In the genomic region with DNA sequence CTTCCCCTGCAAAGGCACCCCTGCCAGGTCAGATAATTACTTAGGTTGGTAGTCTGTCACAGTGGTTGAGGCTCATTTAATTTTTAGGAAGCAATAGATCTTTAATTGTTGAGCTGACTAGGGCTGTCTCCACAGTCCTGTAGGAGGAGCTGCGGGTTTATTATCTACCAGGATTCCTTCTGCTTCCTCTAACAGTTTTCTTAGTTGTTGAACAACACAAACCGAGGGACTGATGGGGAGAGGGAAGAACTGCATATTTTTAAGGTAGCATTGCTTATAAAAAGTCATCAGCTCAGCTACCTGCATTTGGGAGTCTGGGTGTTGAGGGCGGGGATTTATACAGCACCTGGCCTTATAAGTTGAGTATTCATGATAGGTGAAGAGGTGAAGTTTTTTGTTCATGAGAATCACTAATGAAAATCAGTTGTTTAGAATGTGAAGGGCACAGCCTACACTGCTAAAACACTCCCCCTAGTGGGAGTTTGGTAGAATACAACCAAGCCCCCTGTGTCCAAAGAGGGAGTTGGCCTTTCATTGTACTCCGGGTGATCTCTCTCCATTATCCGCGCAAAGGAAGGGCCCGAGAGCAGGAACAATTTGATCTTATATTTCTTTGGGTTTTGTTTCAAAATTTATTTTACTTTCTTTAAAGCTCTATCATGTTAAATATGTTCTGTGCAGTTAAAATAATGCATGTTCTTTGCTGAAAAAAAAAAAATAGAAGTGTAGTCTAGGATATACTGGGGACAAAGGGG, we compare ENCODE assay signal across 8 cellular contexts.
A peak's percentile ranks its signal among the peaks of the same experiment; 100 is the strongest.
DNase-seq lines count a peak whose midpoint lies in the region; ATAC-seq, FAIRE-seq and TF ChIP-seq lines count a peak whose summit lies in the region.

No MANE protein-coding gene starts in this region.

- H4K20me1 ChIP-seq in endothelial cell of umbilical vein (replicated peaks; ENCODE audit: control insufficient read depth, extremely low read depth, insufficient read depth, low read length): peaks cover 2% of the 10 kb centered on the region

- H3K4me3 Mint-ChIP-seq in Calu3 (ENCODE audit: low read depth, unreplicated experiment) (peak overlapping the region; percentile 11), WTC11 (no peak overlapping the region; the same call in 1 of the 2 replicates)

- peaks cover 7 to 41% of the 10 kb centered on the region in 2 experiments for H3K36me3 ChIP-seq in endothelial cell of umbilical vein (ENCODE audit: control insufficient read depth in 2 of 2, extremely low read depth in 1 of 2, insufficient read depth in 2 of 2, low read length in 2 of 2)
- peaks cover 21 to 30% of the 10 kb centered on the region in 2 donors for H3K36me3 ChIP-seq in thyroid gland

- TF ChIP-seq POLR2A in H54 (IDR thresholded peaks at IDR 0.05; ENCODE audit: low read depth, low read length): no peak
- TF ChIP-seq POLR2A in endothelial cell of umbilical vein (IDR thresholded peaks at IDR 0.05; ENCODE audit: low read depth, low read length): no peak
- no peak for TF ChIP-seq POLR2A in thyroid gland (IDR thresholded peaks at IDR 0.05)

- H3K9me3 Mint-ChIP-seq in Calu3 (ENCODE audit: low read depth, unreplicated experiment) (no peaks in the 10 kb centered on the region), WTC11 (no peaks in the 10 kb centered on the region)

- DNase-seq in Calu3 (peak; percentile 50), H54 (ENCODE audit: insufficient read length, low spot score) (peak; percentile 49), NCI-H2171 (lab: John Stamatoyannopoulos, UW) (peak; percentile 40), WTC11 (ENCODE audit: low spot score) (peak; percentile 57), endothelial cell of umbilical vein (ENCODE audit: low read depth, low spot score) (peak; percentile 69), midbrain (lab: John Stamatoyannopoulos, UW) (peak; percentile 68), thyroid gland (peak; percentile 34 to 38)

- WGBS in thyroid gland, 2 donors: 9 to 12% methylated on average over 7 of the region's 7 CpGs

- CTCF ChIA-PET in Calu3 (lab: Charles Lee) (interaction anchor here (0.8 to 1.6 kb wide), 3 partner anchors 519 to 531 kb away, joined by 3 to 6 read pairs (median 5); no protein-coding TSS in a partner anchor), WTC11 (lab: Charles Lee) (interaction anchor here (0.6 to 2.1 kb wide), 11 partner anchors 11 to 569 kb away, joined by 3 to 6 read pairs (median 4); no protein-coding TSS in a partner anchor), endothelial cell of umbilical vein (lab: Charles Lee) (interaction anchor here (0.6 to 4.9 kb wide), 17 partner anchors 8 to 566 kb away, joined by 3 to 46 read pairs (median 4); no protein-coding TSS in a partner anchor)

- TF ChIP-seq CTCF in Calu3 (IDR thresholded peaks at IDR 0.05; ENCODE audit: unreplicated experiment): peak; percentile 66
- TF ChIP-seq CTCF in WTC11 (IDR thresholded peaks at IDR 0.05): peak; percentile 78
- peak; percentile 81 to 86 for TF ChIP-seq CTCF in endothelial cell of umbilical vein (IDR thresholded peaks at IDR 0.05; ENCODE audit: extremely low read depth in 1 of 2, insufficient read depth in 1 of 2, low read depth in 1 of 2, low read length in 2 of 2)
- TF ChIP-seq CTCF in thyroid gland (IDR thresholded peaks at IDR 0.05): peak; percentile 80 to 93 (median 87)

- H3K4me1 Mint-ChIP-seq in Calu3 (ENCODE audit: low read depth, unreplicated experiment): peaks cover 46% of the 10 kb centered on the region
- peaks cover 40% of the 10 kb centered on the region for H3K4me1 Mint-ChIP-seq in WTC11

- intact Hi-C loops in Calu3 (cut with micrococcal nuclease; ENCODE audit: unreplicated experiment) (loop anchor here (5.0 to 10.0 kb wide), 5 partner anchors 99 to 566 kb away; no protein-coding TSS in a partner anchor), endothelial cell of umbilical vein (cut with micrococcal nuclease) (loop anchor here (1.0 to 2.0 kb wide), 10 partner anchors 136 to 686 kb away; a partner anchor contains a TSS), thyroid gland (cut with DNase I) (loop anchor here (10.0 kb wide), 2 partner anchors 519 to 559 kb away; no protein-coding TSS in a partner anchor)

- BruUV-seq in Calu3 (replicated peaks; lab: Mats Ljungman, UMichigan) (no TSS peak), endothelial cell of umbilical vein (replicated peaks; lab: Mats Ljungman, UMichigan) (no TSS peak)

- POLR2A ChIA-PET in WTC11 (lab: Charles Lee): no interaction called here
- POLR2A ChIA-PET in endothelial cell of umbilical vein (lab: Charles Lee): no interaction called here

- H2AFZ ChIP-seq in endothelial cell of umbilical vein (ENCODE audit: low read depth, low read length): no peak overlapping the region

- no peaks in the 10 kb centered on the region for H3K27me3 ChIP-seq in endothelial cell of umbilical vein (ENCODE audit: control insufficient read depth in 2 of 2, insufficient read depth in 2 of 2, low read length in 2 of 2)
- no peaks in the 10 kb centered on the region for H3K27me3 ChIP-seq in thyroid gland

- H3K4me2 ChIP-seq in endothelial cell of umbilical vein (ENCODE audit: insufficient read depth, low read length): no peak overlapping the region

- ATAC-seq in WTC11 (peak; percentile 54), HG03095 (IDR thresholded peaks at IDR 0.05; ENCODE audit: unreplicated experiment) (no peak)

- H3K4me3 ChIP-seq in endothelial cell of umbilical vein (replicated peaks in 1 of 3; ENCODE audit: insufficient read depth in 1 of 3, low read depth in 1 of 3, low read length in 3 of 3) (no peak overlapping the region), thyroid gland (replicated peaks in 1 of 3) (no peak overlapping the region)

- H3K9me3 ChIP-seq in endothelial cell of umbilical vein (replicated peaks; ENCODE audit: control insufficient read depth, insufficient read depth, low read length) (no peaks in the 10 kb centered on the region), thyroid gland (no peaks in the 10 kb centered on the region)

- H3K36me3 Mint-ChIP-seq in Calu3 (ENCODE audit: insufficient read depth, unreplicated experiment) (peaks cover 33% of the 10 kb centered on the region), WTC11 (peaks cover 11% of the 10 kb centered on the region)

- peaks cover 3% of the 10 kb centered on the region for H3K79me2 ChIP-seq in endothelial cell of umbilical vein (ENCODE audit: control insufficient read depth, insufficient read depth, low read length)

- H3K4me1 ChIP-seq in endothelial cell of umbilical vein (ENCODE audit: control insufficient read depth, extremely low read depth, insufficient read depth, low read length): no peaks in the 10 kb centered on the region
- H3K4me1 ChIP-seq in thyroid gland: peaks cover 13 to 32% of the 10 kb centered on the region in 2 donors

- H3K27me3 Mint-ChIP-seq in Calu3 (ENCODE audit: unreplicated experiment) (no peaks in the 10 kb centered on the region), WTC11 (ENCODE audit: low read depth) (no peaks in the 10 kb centered on the region)

- H3K27ac ChIP-seq in endothelial cell of umbilical vein (ENCODE audit: insufficient read depth, low read depth, low read length) (no peak overlapping the region), thyroid gland (peak overlapping the region; percentile 20 to 72 (median 71))

- H3K9me1 ChIP-seq in endothelial cell of umbilical vein (replicated peaks; ENCODE audit: control insufficient read depth, extremely low read depth, insufficient read depth, low read length): no peaks in the 10 kb centered on the region

- FAIRE-seq in H54 (lab: Jason Lieb, UNC): no peak
- FAIRE-seq in endothelial cell of umbilical vein (lab: Jason Lieb, UNC): peak; percentile 81

- H3K27ac Mint-ChIP-seq in Calu3 (ENCODE audit: unreplicated experiment) (peak overlapping the region; percentile 69), WTC11 (peak overlapping the region; percentile 87)

- dilution Hi-C loops in endothelial cell of umbilical vein (cut with MboI; ENCODE audit: extremely low pct_ligation_motif_present, low sequenced_read_pairs): no loop called here

- no peak overlapping the region for H3K9ac ChIP-seq in endothelial cell of umbilical vein (replicated peaks; ENCODE audit: extremely low read depth, insufficient read depth, low read length)

TF ChIP-seq in WTC11, 78 proteins besides CTCF, POLR2A, EP300 and RAD21 (continues in another document):
- TF ChIP-seq, protein P1, sequence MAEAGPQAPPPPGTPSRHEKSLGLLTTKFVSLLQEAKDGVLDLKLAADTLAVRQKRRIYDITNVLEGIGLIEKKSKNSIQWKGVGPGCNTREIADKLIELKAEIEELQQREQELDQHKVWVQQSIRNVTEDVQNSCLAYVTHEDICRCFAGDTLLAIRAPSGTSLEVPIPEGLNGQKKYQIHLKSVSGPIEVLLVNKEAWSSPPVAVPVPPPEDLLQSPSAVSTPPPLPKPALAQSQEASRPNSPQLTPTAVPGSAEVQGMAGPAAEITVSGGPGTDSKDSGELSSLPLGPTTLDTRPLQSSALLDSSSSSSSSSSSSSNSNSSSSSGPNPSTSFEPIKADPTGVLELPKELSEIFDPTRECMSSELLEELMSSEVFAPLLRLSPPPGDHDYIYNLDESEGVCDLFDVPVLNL (CRISPR knock-in tag; IDR thresholded peaks at IDR 0.05; ENCODE audit: borderline replicate concordance, low read depth): no peak
- TF ChIP-seq MYBL2 (CRISPR knock-in tag; IDR thresholded peaks at IDR 0.05): no peak
- TF ChIP-seq FOXP1 (CRISPR knock-in tag; IDR thresholded peaks at IDR 0.05; ENCODE audit: borderline replicate concordance): no peak

TF ChIP-seq in endothelial cell of umbilical vein, 7 proteins besides CTCF, POLR2A, EP300 and RAD21:
- TF ChIP-seq MYC (IDR thresholded peaks at IDR 0.05; ENCODE audit: low read depth, low read length) (no peak), FOS (IDR thresholded peaks at IDR 0.05; ENCODE audit: borderline replicate concordance, insufficient read depth, low read length) (no peak), GATA2 (IDR thresholded peaks at IDR 0.05; ENCODE audit: insufficient read depth, insufficient read length, low read depth, low read length) (no peak), EZH2 (IDR thresholded peaks at IDR 0.05; ENCODE audit: borderline replicate concordance, low read depth, low read length, severe bottlenecking) (no peak), POLR2AphosphoS5 (IDR thresholded peaks at IDR 0.05; ENCODE audit: insufficient read depth, low read depth, low read length) (no peak), JUN (IDR thresholded peaks at IDR 0.05; ENCODE audit: borderline replicate concordance, insufficient read depth, insufficient read length, low read depth) (no peak)
- TF ChIP-seq, protein P2, sequence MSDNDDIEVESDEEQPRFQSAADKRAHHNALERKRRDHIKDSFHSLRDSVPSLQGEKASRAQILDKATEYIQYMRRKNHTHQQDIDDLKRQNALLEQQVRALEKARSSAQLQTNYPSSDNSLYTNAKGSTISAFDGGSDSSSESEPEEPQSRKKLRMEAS (IDR thresholded peaks at IDR 0.05; ENCODE audit: insufficient read depth, insufficient read length): no peak
